ENCODE assay signal across 10 cellular contexts in genomic region chr2:68196120-68196716, GRCh38. TPM values are rescaled to one million over a fixed set of nuclear protein-coding genes. Genes with fewer than 3 reads are reported as not detected.
DNase-seq lines count a peak whose midpoint lies in the region; ATAC-seq and TF ChIP-seq lines count a peak whose summit lies in the region.
"Had no signal": no experiment of that assay in that cellular context is flagged by ENCODE, and none has a peak within 500 bp of the region (broad histone marks: within the 10 kb centered on the region; RNA-seq: fewer than 3 reads in every experiment).

No MANE protein-coding gene starts in this region.

- POLR2A ChIA-PET in activated CD4-positive, alpha-beta T cell treated with anti-CD3 and anti-CD28 coated beads for 36 hours (lab: Charles Lee), result no interaction called here

- H3K36me3 ChIP-seq in H7 (replicated peaks; ENCODE audit: control insufficient read depth, insufficient read depth, low read length), result no peaks in the 10 kb centered on the region

- no peak overlapping the region for H3K27ac Mint-ChIP-seq in activated CD4-positive, alpha-beta T cell treated with anti-CD3 and anti-CD28 coated beads for 36 hours

- peaks cover 2% of the 10 kb centered on the region for H3K36me3 Mint-ChIP-seq in activated CD4-positive, alpha-beta T cell treated with anti-CD3 and anti-CD28 coated beads for 36 hours (ENCODE audit: low read depth)
- H3K36me3 Mint-ChIP-seq: IgD-negative memory B cell had no signal

- CTCF ChIA-PET in activated CD4-positive, alpha-beta T cell treated with anti-CD3 and anti-CD28 coated beads for 36 hours (lab: Charles Lee), result interaction anchor here (0.6 to 2.9 kb wide), 28 partner anchors 9 to 245 kb away, joined by 3 to 29 read pairs (median 4); partner anchors contain the start of gene PNO1

- no peaks in the 10 kb centered on the region for H3K9me3 Mint-ChIP-seq in activated CD4-positive, alpha-beta T cell treated with anti-CD3 and anti-CD28 coated beads for 36 hours (ENCODE audit: low read depth)
- H3K9me3 Mint-ChIP-seq: IgD-negative memory B cell had no signal

- peaks cover 52% of the 10 kb centered on the region for H3K4me1 Mint-ChIP-seq in activated CD4-positive, alpha-beta T cell treated with anti-CD3 and anti-CD28 coated beads for 36 hours

- no peak for ATAC-seq in activated CD4-positive, alpha-beta T cell treated with anti-CD3 and anti-CD28 coated beads for 36 hours
- ATAC-seq in HG03196 (IDR thresholded peaks at IDR 0.05; ENCODE audit: unreplicated experiment) (no peak), GM19035 (IDR thresholded peaks at IDR 0.05; ENCODE audit: unreplicated experiment) (no peak)
- ATAC-seq: left colon had no signal

- no peak overlapping the region for H3K4me3 Mint-ChIP-seq in activated CD4-positive, alpha-beta T cell treated with anti-CD3 and anti-CD28 coated beads for 36 hours

- TF ChIP-seq CTCF in LNCAP (IDR thresholded peaks at IDR 0.05), result peak; percentile 46
- TF ChIP-seq CTCF in fibroblast of mammary gland (conservative IDR thresholded peaks at IDR 0.05; ENCODE audit: control insufficient read depth, insufficient read depth, low read depth, low read length), result peak; percentile 63

- no peaks in the 10 kb centered on the region for H3K27me3 ChIP-seq in H7 (ENCODE audit: control insufficient read depth, insufficient read depth, low read length)

- DNase-seq in D341Med (ENCODE audit: low spot score) (peak; percentile 26), fibroblast of mammary gland (ENCODE audit: low read depth) (peak; percentile 68), renal cortical epithelial cell (ENCODE audit: low read depth) (peak; percentile 45), H7 (no peak)
- peak; percentile 57 for DNase-seq in activated CD4-positive, alpha-beta T cell treated with anti-CD3 and anti-CD28 coated beads for 36 hours

- H3K4me3 ChIP-seq in fibroblast of mammary gland (ENCODE audit: control insufficient read depth, low read depth, low read length), result no peak overlapping the region
- H3K4me3 ChIP-seq in H7 (ENCODE audit: insufficient read depth, low read depth, low read length), result no peak overlapping the region

- H3K27me3 Mint-ChIP-seq in activated CD4-positive, alpha-beta T cell treated with anti-CD3 and anti-CD28 coated beads for 36 hours, result no peaks in the 10 kb centered on the region
- H3K27me3 Mint-ChIP-seq: IgD-negative memory B cell had no signal

- intact Hi-C loops in activated CD4-positive, alpha-beta T cell treated with anti-CD3 and anti-CD28 coated beads for 36 hours (cut with DNase I, micrococcal nuclease), result loop anchor here in 1 of 2 experiments (1.0 to 2.0 kb wide), 2 partner anchors 87 to 245 kb away; no protein-coding TSS in a partner anchor

RNA-seq across cellular contexts. Expression of gene PNO1, which starts 38.5 kb away (rescaled TPM):
- 10 to 100 TPM; 15.7 to 20.5 TPM for total RNA-seq in activated CD4-positive, alpha-beta T cell treated with anti-CD3 and anti-CD28 coated beads for 36 hours
- 12.8 and 19.8 TPM in 2 replicates for total RNA-seq in renal cortical epithelial cell
- total RNA-seq in H7 (2014; rRNA removed; shearing (Covaris generic)), result 24.5 and 27.6 TPM in 2 replicates

RNA-seq across cellular contexts. Expression of gene PPP3R1, which starts 56.1 kb away (rescaled TPM):
- 10 to 100 TPM; 75.1 to 82.4 TPM for total RNA-seq in activated CD4-positive, alpha-beta T cell treated with anti-CD3 and anti-CD28 coated beads for 36 hours
- 27.6 and 52.9 TPM in 2 replicates for total RNA-seq in renal cortical epithelial cell
- 20.1 and 24.1 TPM in 2 replicates for total RNA-seq in H7 (2014; rRNA removed; shearing (Covaris generic))
